1 cellular context compared by ENCODE assay signal in genomic region chr14:30419037-30419436, GRCh38.
TF ChIP-seq lines count a peak whose summit lies in the region.

No MANE protein-coding gene starts in this region.

TF ChIP-seq in HepG2, 621 proteins besides CTCF, POLR2A, EP300 and RAD21 (continued from another document):
- TF ChIP-seq HNF1A (IDR thresholded peaks at IDR 0.05; ENCODE audit: low read depth) = 0 out of 2 replicates have a peak, but pooled peaks have one; percentile 15
- no peak for TF ChIP-seq HNF1A (CRISPR knock-in tag; IDR thresholded peaks at IDR 0.05; ENCODE audit: borderline replicate concordance)
- no peak for TF ChIP-seq SALL1 (CRISPR knock-in tag; IDR thresholded peaks at IDR 0.05)
